Comparison of ENCODE assay signal across 8 cellular contexts in the genomic region with DNA sequence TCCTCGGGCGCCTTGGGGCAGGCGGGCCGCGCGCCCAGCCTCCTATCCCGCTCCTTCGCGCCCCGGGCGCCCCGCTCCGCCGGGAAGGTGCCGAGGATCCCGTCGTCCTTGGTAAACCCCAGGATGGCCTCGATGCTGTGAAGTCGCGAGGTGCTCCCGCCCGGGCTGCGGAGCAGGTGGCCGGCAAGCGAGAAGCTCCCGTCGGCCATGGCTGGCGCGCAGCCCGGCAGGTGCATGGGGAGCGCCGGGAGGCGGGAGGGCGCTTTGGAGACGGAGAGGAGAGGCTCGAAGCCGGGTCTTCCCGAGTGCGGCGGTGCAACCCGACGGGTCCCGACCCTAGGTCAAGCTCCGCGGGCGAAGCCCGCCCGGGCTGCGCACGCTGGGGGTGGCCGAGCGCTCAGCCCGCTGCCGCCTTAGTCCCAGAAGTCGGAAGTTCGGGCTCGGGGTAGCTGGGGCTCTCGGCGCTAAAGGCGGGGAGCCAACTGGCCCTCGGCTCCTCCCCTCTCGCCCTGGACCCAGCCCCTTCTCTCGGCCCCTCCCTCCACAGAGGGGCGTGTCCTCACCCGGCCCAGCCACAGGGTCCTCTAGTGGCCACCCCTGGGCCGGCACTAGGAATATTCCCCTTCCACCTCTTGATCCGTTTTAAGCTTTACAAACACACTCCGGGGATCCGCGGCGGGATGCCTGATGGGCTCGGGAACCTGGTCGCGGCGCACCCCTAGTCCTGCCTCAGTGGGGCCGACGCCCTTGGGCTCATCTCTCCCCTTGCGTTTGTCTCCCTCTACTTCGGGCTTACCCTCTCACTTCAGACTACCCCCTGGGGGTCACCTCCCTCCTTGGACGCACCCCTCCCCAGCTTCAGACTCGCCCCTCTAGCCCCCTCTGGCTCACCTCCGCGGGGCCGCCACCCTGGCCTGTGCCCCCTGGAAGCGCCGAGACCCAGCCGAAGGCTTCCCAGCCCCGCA. TPM values are rescaled to one million over a fixed set of nuclear protein-coding genes. Genes with fewer than 3 reads are reported as not detected.
A peak's percentile ranks its signal among the peaks of the same experiment; 100 is the strongest.
DNase-seq lines count a peak whose midpoint lies in the region; ATAC-seq and TF ChIP-seq lines count a peak whose summit lies in the region.

Gene RAX, minus strand, starts transcription at position 484 of the 965 bp plus-strand sequence. Its CDS starts 248 bp downstream, at position 236.

- CTCF ChIA-PET in BJ (lab: Yijun Ruan, JAX), result interaction anchor here (2.9 kb wide), 1 partner anchor 129 kb away, joined by 9 read pairs; no protein-coding TSS in a partner anchor

- no peak within 1 kb of the TSS for H2BK20ac ChIP-seq in H9 (ENCODE audit: low read depth, low read length, poor library complexity, severe bottlenecking)

- H3K9me3 Mint-ChIP-seq in H9, result peaks cover 0 to 5% of the 10 kb centered on the region in 2 experiments; a peak in 1 of 5 replicates
- no peaks in the 10 kb centered on the region for H3K9me3 Mint-ChIP-seq in activated T-cell treated with anti-CD3 and anti-CD28 coated beads, Interleukin-2, amount 50 U/mL, for 72 hours

- peaks cover 65% of the 10 kb centered on the region for H3K27me3 ChIP-seq in BJ (ENCODE audit: control insufficient read depth, insufficient read depth, low read length)
- peaks cover 71% of the 10 kb centered on the region for H3K27me3 ChIP-seq in H9 (ENCODE audit: insufficient read depth, low read length)
- H3K27me3 ChIP-seq in iPS-20b (ENCODE audit: insufficient read depth, low read length), result peaks cover 99% of the 10 kb centered on the region
- H3K27me3 ChIP-seq in stomach smooth muscle (ENCODE audit: control insufficient read depth in 1 of 2, insufficient read depth in 2 of 2, low read length in 2 of 2), result peaks cover 60 to 68% of the 10 kb centered on the region in 2 donors

- H3K9ac ChIP-seq in H9 (ENCODE audit: extremely low read depth, insufficient read length, low read length), result no peak within 1 kb of the TSS
- H3K9ac ChIP-seq in iPS-20b (ENCODE audit: low read depth, low read length), result no peak within 1 kb of the TSS
- no peak within 1 kb of the TSS for H3K9ac ChIP-seq in stomach smooth muscle (ENCODE audit: low read length in 2 of 2)

- H3K36me3 ChIP-seq in BJ (ENCODE audit: control insufficient read depth, insufficient read depth, low read length), result no peaks in the 10 kb centered on the region
- no peaks in the 10 kb centered on the region for H3K36me3 ChIP-seq in iPS-20b (ENCODE audit: insufficient read depth, low read depth, low read length)
- no peaks in the 10 kb centered on the region for H3K36me3 ChIP-seq in stomach smooth muscle (ENCODE audit: control insufficient read depth in 2 of 2, insufficient read depth in 2 of 2, low read length in 2 of 2)

- no peak within 1 kb of the TSS for H4K8ac ChIP-seq in H9 (replicated peaks; ENCODE audit: insufficient read length, low read depth, low read length)

- H2BK15ac ChIP-seq in H9 (ENCODE audit: low read depth, low read length), result no peak within 1 kb of the TSS

- H4K91ac ChIP-seq in H9 (ENCODE audit: insufficient read length, low read depth, low read length), result no peak within 1 kb of the TSS

- no peak for DNase-seq in BJ (ENCODE audit: low read depth)
- peak; percentile 92 for DNase-seq in H9
- DNase-seq in activated T-cell treated with anti-CD3 and anti-CD28 coated beads, Interleukin-2, amount 50 U/mL, for 72 hours, result peak; percentile 51 to 55
- DNase-seq in sciatic nerve (ENCODE audit: low spot score), result no peak
- no peak for DNase-seq in H4 (ENCODE audit: low spot score)

- H3K56ac ChIP-seq in H9 (ENCODE audit: insufficient read length, low read depth, low read length), result no peak within 1 kb of the TSS

- H3K27me3 Mint-ChIP-seq in H9 (ENCODE audit: low read depth), result peaks cover 97% of the 10 kb centered on the region
- H3K27me3 Mint-ChIP-seq in activated T-cell treated with anti-CD3 and anti-CD28 coated beads, Interleukin-2, amount 50 U/mL, for 72 hours (ENCODE audit: low read depth), result peaks cover 79% of the 10 kb centered on the region

- H3K27ac Mint-ChIP-seq in H9, result no peak within 1 kb of the TSS
- no peak within 1 kb of the TSS for H3K27ac Mint-ChIP-seq in activated T-cell treated with anti-CD3 and anti-CD28 coated beads, Interleukin-2, amount 50 U/mL, for 72 hours

- peak within 1 kb of the TSS; percentile 63 to 92 for H3K4me3 Mint-ChIP-seq in H9
- H3K4me3 Mint-ChIP-seq in activated T-cell treated with anti-CD3 and anti-CD28 coated beads, Interleukin-2, amount 50 U/mL, for 72 hours, result peak within 1 kb of the TSS; percentile 71 to 75

- no CpG with 5 or more reads among the region's 88 CpGs for WGBS in H9 (ENCODE audit: extremely low coverage, insufficient read length, low lambda C conversion rate)

- H3K27ac ChIP-seq in H9 (ENCODE audit: insufficient read length, low read depth, low read length) (no peak within 1 kb of the TSS), iPS-20b (ENCODE audit: low read length) (no peak within 1 kb of the TSS), stomach smooth muscle (ENCODE audit: low read length) (no peak within 1 kb of the TSS)

- TF ChIP-seq CTCF in BJ (IDR thresholded peaks at IDR 0.05; ENCODE audit: insufficient read depth, low read depth, low read length) (peak; percentile 26; the same call in 1 of the 2 replicates), H9 (conservative IDR thresholded peaks at IDR 0.05) (peak; percentile 75)

- no peak within 1 kb of the TSS for H3K14ac ChIP-seq in H9 (ENCODE audit: insufficient read depth, low read length)

- peak within 1 kb of the TSS; percentile 50 for H3K4me2 ChIP-seq in H9 (ENCODE audit: insufficient read depth, insufficient read length, low read length)

- no peaks in the 10 kb centered on the region for H4K20me1 ChIP-seq in H9 (ENCODE audit: control insufficient read depth, insufficient read depth, insufficient read length)

- POLR2A ChIA-PET in BJ (lab: Charles Lee), result no interaction called here

- peaks cover 18% of the 10 kb centered on the region for H3K23me2 ChIP-seq in H9 (ENCODE audit: insufficient read length, low read depth, low read length, poor library complexity, severe bottlenecking)

- no peak within 1 kb of the TSS for H3K4me3 ChIP-seq in BJ (ENCODE audit: low read depth, low read length)
- H3K4me3 ChIP-seq in iPS-20b (ENCODE audit: low read length), result peak within 1 kb of the TSS; percentile 77
- H3K4me3 ChIP-seq in stomach smooth muscle (ENCODE audit: low read length in 2 of 2), result peak within 1 kb of the TSS; percentile 49 to 62

- H3K9me3 ChIP-seq in H9 (ENCODE audit: control insufficient read depth, low read depth, low read length) (no peaks in the 10 kb centered on the region), iPS-20b (ENCODE audit: insufficient read depth, low read depth, low read length) (peaks cover 4% of the 10 kb centered on the region; the same call in 1 of the 2 replicates), stomach smooth muscle (ENCODE audit: control insufficient read depth in 2 of 2, low read length in 2 of 2) (no peaks in the 10 kb centered on the region)

- peaks cover 34 to 39% of the 10 kb centered on the region in 2 experiments for H3K4me1 Mint-ChIP-seq in H9
- H3K4me1 Mint-ChIP-seq in activated T-cell treated with anti-CD3 and anti-CD28 coated beads, Interleukin-2, amount 50 U/mL, for 72 hours (ENCODE audit: low read depth), result peaks cover 36% of the 10 kb centered on the region

- no peak within 1 kb of the TSS for H2BK120ac ChIP-seq in H9 (ENCODE audit: low read depth, low read length, poor library complexity, severe bottlenecking)

- H3K4me1 ChIP-seq in H9 (ENCODE audit: insufficient read depth, low read length), result no peaks in the 10 kb centered on the region
- H3K4me1 ChIP-seq in iPS-20b (ENCODE audit: insufficient read depth, low read length), result peaks cover 14% of the 10 kb centered on the region; the same call in 1 of the 2 replicates
- peaks cover 12% of the 10 kb centered on the region for H3K4me1 ChIP-seq in stomach smooth muscle (ENCODE audit: control insufficient read depth, insufficient read depth, low read length)

- no peak within 1 kb of the TSS for H3K18ac ChIP-seq in H9 (ENCODE audit: insufficient read length, low read depth, low read length)

- no peak within 1 kb of the TSS for H2BK5ac ChIP-seq in H9 (ENCODE audit: insufficient read length, low read length)

- no peaks in the 10 kb centered on the region for H3K79me1 ChIP-seq in H9 (ENCODE audit: insufficient read depth, low read depth, low read length, poor library complexity, severe bottlenecking)

- no peak within 1 kb of the TSS for H4K5ac ChIP-seq in H9 (ENCODE audit: insufficient read length, low read depth, low read length)

- no peak within 1 kb of the TSS for H3T11ph ChIP-seq in H9 (ENCODE audit: low read length)

- no peak within 1 kb of the TSS for H2AK5ac ChIP-seq in H9 (ENCODE audit: insufficient read length, low read length)

- intact Hi-C loops in sciatic nerve (cut with DNase I), result no loop called here

- H2BK12ac ChIP-seq in H9 (ENCODE audit: insufficient read length, low read depth, low read length), result no peak within 1 kb of the TSS

- peak; percentile 60 to 65 for ATAC-seq in activated T-cell treated with anti-CD3 and anti-CD28 coated beads, Interleukin-2, amount 50 U/mL, for 72 hours (replicated peaks in 1 of 2)
- ATAC-seq in sciatic nerve (no peak), HG03095 (IDR thresholded peaks at IDR 0.05; ENCODE audit: unreplicated experiment) (no peak)

- H2AFZ ChIP-seq in H9 (ENCODE audit: low read length), result no peak within 1 kb of the TSS

- no peak within 1 kb of the TSS for H3K23ac ChIP-seq in H9 (ENCODE audit: insufficient read length, low read depth, low read length)

- no peaks in the 10 kb centered on the region for H3K79me2 ChIP-seq in H9 (ENCODE audit: insufficient read depth, low read length)

- no peak within 1 kb of the TSS for H3K4ac ChIP-seq in H9 (ENCODE audit: low read depth, low read length)

- H3K36me3 Mint-ChIP-seq in H9 (ENCODE audit: insufficient read depth in 1 of 3, low read depth in 3 of 3), result no peaks in the 10 kb centered on the region
- H3K36me3 Mint-ChIP-seq in activated T-cell treated with anti-CD3 and anti-CD28 coated beads, Interleukin-2, amount 50 U/mL, for 72 hours (ENCODE audit: insufficient read depth in 2 of 2), result no peaks in the 10 kb centered on the region

RNA-seq across cellular contexts. Expression of gene RAX, which starts in this region (rescaled TPM):
- polyA plus RNA-seq in BJ (2011; rRNA removed), result not detected in 2 replicates
- polyA minus RNA-seq in BJ (2011; rRNA and poly(A)+ RNA removed), result not detected in 2 replicates
- 0.37 TPM in 1 of 2 replicates, not detected in the other for total RNA-seq in H9 (2021)
- total RNA-seq in activated T-cell treated with anti-CD3 and anti-CD28 coated beads, Interleukin-2, amount 50 U/mL, for 72 hours, result not detected
- total RNA-seq in sciatic nerve, result not detected
- total RNA-seq in H4 (2014; rRNA removed; shearing (Covaris generic)), result not detected in 2 replicates

Comparison
In these comparisons a context has a peak if more than half of its experiments do, and no peak if none do; other contexts are left out.
1. Peak in DNase-seq and H3K4me2 ChIP-seq in H9; RNA of the gene not detected or under 1 TPM.
2. Peak in DNase-seq and ATAC-seq in activated T-cell treated with anti-CD3 and anti-CD28 coated beads, Interleukin-2, amount 50 U/mL, for 72 hours; RNA of the gene not detected or under 1 TPM.